ENCODE assay signal across 1 cellular context in genomic region chr3:186932281-186933181, GRCh38.
TF ChIP-seq lines count a peak whose summit lies in the region.

No MANE protein-coding gene starts in this region.

TF ChIP-seq in K562, 482 proteins besides CTCF, POLR2A, EP300 and RAD21 (continued from another document and continues in another):
- TF ChIP-seq ZFP91 (CRISPR knock-in tag; IDR thresholded peaks at IDR 0.05) (no peak), CBFA2T3 (IDR thresholded peaks at IDR 0.05) (peak; percentile 76), ZC3H8 (IDR thresholded peaks at IDR 0.05) (no peak), SREBF2 (CRISPR knock-in tag; IDR thresholded peaks at IDR 0.05) (no peak), ZBTB12 (CRISPR knock-in tag; IDR thresholded peaks at IDR 0.05) (no peak), EHMT2 (IDR thresholded peaks at IDR 0.05) (no peak), NFIC (IDR thresholded peaks at IDR 0.05) (peak; percentile 65), CREB5 (CRISPR knock-in tag; IDR thresholded peaks at IDR 0.05) (no peak), ZBTB7A (IDR thresholded peaks at IDR 0.05; ENCODE audit: borderline replicate concordance, control insufficient read depth, low read depth, low read length) (peak; percentile 46; the same call in 1 of the 2 replicates), ARID1B (IDR thresholded peaks at IDR 0.05) (peak; percentile 70), CBFA2T2 (conservative IDR thresholded peaks at IDR 0.05) (peak; percentile 46; the same call in 1 of the 2 replicates), IFI16 (CRISPR knock-in tag; IDR thresholded peaks at IDR 0.05) (no peak), ZBTB11 (CRISPR knock-in tag; IDR thresholded peaks at IDR 0.05) (0 out of 6 replicates have a peak, but pooled peaks of 1 of the 3 experiments have one; percentile 7), MNT (conservative IDR thresholded peaks at IDR 0.05) (0 out of 4 replicates have a peak, but pooled peaks of 1 of the 2 experiments have one; percentile 33), ZNF511 (CRISPR knock-in tag; IDR thresholded peaks at IDR 0.05) (no peak), SMARCE1 (IDR thresholded peaks at IDR 0.05) (peak; percentile 14; the same call in 1 of the 2 replicates), KAT2B (IDR thresholded peaks at IDR 0.05; ENCODE audit: low read depth, low read length) (no peak), HINFP (tag; conservative IDR thresholded peaks at IDR 0.05; ENCODE audit: low read depth) (0 out of 2 replicates have a peak, but pooled peaks have one; percentile 39), PRDM10 (IDR thresholded peaks at IDR 0.05; ENCODE audit: partially characterized antibody) (peak; percentile 53), ZNF449 (CRISPR knock-in tag; IDR thresholded peaks at IDR 0.05) (no peak), CCAR2 (IDR thresholded peaks at IDR 0.05; ENCODE audit: low read depth, low read length) (no peak), AFF1 (IDR thresholded peaks at IDR 0.05; ENCODE audit: low read depth in 1 of 2, partially characterized antibody in 2 of 2) (no peak), ZNF668 (CRISPR knock-in tag; IDR thresholded peaks at IDR 0.05) (no peak), TEAD4 (IDR thresholded peaks at IDR 0.05; ENCODE audit: low read length) (peak; percentile 55), TEAD4 (CRISPR knock-in tag; IDR thresholded peaks at IDR 0.05; ENCODE audit: borderline replicate concordance) (no peak), MBD2 (IDR thresholded peaks at IDR 0.05; ENCODE audit: borderline replicate concordance, low read depth) (no peak), PHF21A (IDR thresholded peaks at IDR 0.05; ENCODE audit: borderline replicate concordance, low read depth) (no peak), POLR2AphosphoS2 (IDR thresholded peaks at IDR 0.05; ENCODE audit: low read length) (no peak), FOSL1 (tag; conservative IDR thresholded peaks at IDR 0.05) (0 out of 2 replicates have a peak, but pooled peaks have one; percentile 22), E2F4 (CRISPR knock-in tag; IDR thresholded peaks at IDR 0.05; ENCODE audit: low read depth) (no peak), MTA2 (IDR thresholded peaks at IDR 0.05; ENCODE audit: low read depth) (peak; percentile 21; the same call in 1 of the 2 replicates), TAF1 (IDR thresholded peaks at IDR 0.05; ENCODE audit: control insufficient read depth, extremely low read depth, insufficient read depth, low read length, severe bottlenecking) (peak; percentile 30)
